8 cellular contexts compared by ENCODE assay signal in genomic region chr17:79803997-79804855, GRCh38. TPM values are rescaled to one million over a fixed set of nuclear protein-coding genes. Genes with fewer than 3 reads are reported as not detected.
DNase-seq lines count a peak whose midpoint lies in the region; ATAC-seq and TF ChIP-seq lines count a peak whose summit lies in the region.

No MANE protein-coding gene starts in this region.

- H3K79me2 ChIP-seq in fibroblast of lung (ENCODE audit: control insufficient read depth, insufficient read depth, low read length): no peaks in the 10 kb centered on the region

- no peak for TF ChIP-seq CTCF in fibroblast of lung (conservative IDR thresholded peaks at IDR 0.05 in 1 of 2, IDR thresholded peaks at IDR 0.05 in 1 of 2; ENCODE audit: low read depth in 1 of 2, low read length in 2 of 2)

- ATAC-seq in HG03342 (IDR thresholded peaks at IDR 0.05; ENCODE audit: unreplicated experiment) (peak; percentile 55), HG03457 (IDR thresholded peaks at IDR 0.05; ENCODE audit: unreplicated experiment) (no peak)
- ATAC-seq in activated CD4-positive, CD25-positive, alpha-beta regulatory T cell treated with anti-CD3 and anti-CD28 coated beads, Interleukin-2, amount 50 U/mL, for 24 hours: peak; percentile 95 to 96

- H3K4me3 ChIP-seq in fibroblast of lung (replicated peaks in 1 of 4; ENCODE audit: control extremely low read depth in 1 of 4, insufficient read depth in 1 of 4, low read depth in 3 of 4, low read length in 4 of 4): no peak overlapping the region

- H2AFZ ChIP-seq in fibroblast of lung (ENCODE audit: low read length): no peak overlapping the region

- peak; percentile 89 for DNase-seq in activated effector memory CD4-positive, alpha-beta T cell treated with anti-CD3 and anti-CD28 coated beads, Interleukin-2, amount 50 U/mL, for 16 hours
- no peak for DNase-seq in activated effector memory CD4-positive, alpha-beta T cell treated with Interleukin-2 at 50 U/mL for 16 hours
- DNase-seq in fibroblast of lung (ENCODE audit: low read depth in 2 of 2) (peak in 1 of 2 donors; percentile 29), DMS79 (lab: John Stamatoyannopoulos, UW) (no peak)
- peak; percentile 47 for DNase-seq in stimulated activated CD8-positive, alpha-beta memory T cell treated with anti-CD3 and anti-CD28 coated beads, Interleukin-12 subunit alpha, Interleukin-12 subunit beta, amount 100 ng/mL, for 4 hours (ENCODE audit: low read depth)

- H3K36me3 ChIP-seq in fibroblast of lung (ENCODE audit: control insufficient read depth, insufficient read depth, low read length): no peaks in the 10 kb centered on the region

- H3K27me3 ChIP-seq in fibroblast of lung (ENCODE audit: control insufficient read depth, insufficient read depth, low read length): peaks cover 99% of the 10 kb centered on the region

- no peak overlapping the region for H3K9ac ChIP-seq in fibroblast of lung (ENCODE audit: insufficient read depth, low read length)

- H3K9me3 ChIP-seq in fibroblast of lung (ENCODE audit: control insufficient read depth, insufficient read depth, low read depth, low read length): no peaks in the 10 kb centered on the region

- no peaks in the 10 kb centered on the region for H3K4me1 ChIP-seq in fibroblast of lung (ENCODE audit: control insufficient read depth, extremely low read depth, insufficient read depth, low read length)

- no peaks in the 10 kb centered on the region for H4K20me1 ChIP-seq in fibroblast of lung (ENCODE audit: control insufficient read depth, extremely low read depth, insufficient read depth, low read length)

- no peak overlapping the region for H3K27ac ChIP-seq in fibroblast of lung (ENCODE audit: insufficient read depth, low read length)

- peak overlapping the region; percentile 25 for H3K4me2 ChIP-seq in fibroblast of lung (ENCODE audit: extremely low read depth, insufficient read depth, low read length)

RNA-seq across cellular contexts. Expression of gene CBX8, which starts 7.3 kb away (rescaled TPM):
- total RNA-seq in fibroblast of lung: 3.3 and 4.0 TPM in 2 replicates
- 0.19 and 0.41 TPM in 2 replicates for polyA plus RNA-seq in fibroblast of lung
- polyA plus RNA-seq in fibroblast of lung (2012): 4.9 and 5.2 TPM in 2 replicates
- polyA minus RNA-seq in fibroblast of lung (ENCODE audit: low replicate concordance): 1.5 and 6.8 TPM in 2 replicates

RNA-seq across cellular contexts. Expression of gene CBX2, which starts 26.3 kb away (rescaled TPM):
- total RNA-seq in fibroblast of lung: 0.83 and 1.3 TPM in 2 replicates
- polyA plus RNA-seq in fibroblast of lung: 0.77 and 1.3 TPM in 2 replicates
- polyA plus RNA-seq in fibroblast of lung (2012): 0.91 and 2.2 TPM in 2 replicates
- polyA minus RNA-seq in fibroblast of lung (ENCODE audit: low replicate concordance): 0.35 and 3.1 TPM in 2 replicates

RNA-seq across cellular contexts. Expression of gene CBX4, which starts 35.0 kb away (rescaled TPM):
- total RNA-seq in fibroblast of lung: 11.0 and 13.4 TPM in 2 replicates
- polyA plus RNA-seq in fibroblast of lung: 5.4 and 5.6 TPM in 2 replicates
- polyA plus RNA-seq in fibroblast of lung (2012): 8.8 TPM in 2 replicates
- polyA minus RNA-seq in fibroblast of lung (ENCODE audit: low replicate concordance): 1.3 and 1.6 TPM in 2 replicates

Comparison
In these comparisons a context has a peak if more than half of its experiments do, and no peak if none do; other contexts are left out.
1. DNase-seq: peak in activated effector memory CD4-positive, alpha-beta T cell treated with anti-CD3 and anti-CD28 coated beads, Interleukin-2, amount 50 U/mL, for 16 hours (single experiment) and stimulated activated CD8-positive, alpha-beta memory T cell treated with anti-CD3 and anti-CD28 coated beads, Interleukin-12 subunit alpha, Interleukin-12 subunit beta, amount 100 ng/mL, for 4 hours (single experiment); none in activated effector memory CD4-positive, alpha-beta T cell treated with Interleukin-2 at 50 U/mL for 16 hours (single experiment) and DMS79 (single experiment).